ENCODE assay signal across 8 cellular contexts in genomic region chr5:58458851-58459275, GRCh38. TPM values are rescaled to one million over a fixed set of nuclear protein-coding genes. Genes with fewer than 3 reads are reported as not detected.
DNase-seq lines count a peak whose midpoint lies in the region; ATAC-seq, FAIRE-seq and TF ChIP-seq lines count a peak whose summit lies in the region.

No MANE protein-coding gene starts in this region.

- DNase-seq in CD14-positive monocyte (ENCODE audit: low spot score) (no peak), NCI-H69 (lab: John Stamatoyannopoulos, UW) (peak; percentile 53), H1 (ENCODE audit: low read depth in 1 of 2, low spot score in 2 of 2) (no peak), nephron progenitor cell (no peak), DMS114 treated with DMSO at 0.1 percent for 48 hours (lab: John Stamatoyannopoulos, UW; ENCODE audit: unreplicated experiment) (no peak)

- H2BK5ac ChIP-seq in H1 (ENCODE audit: low read depth, low read length), result no peak overlapping the region

- no peak for TF ChIP-seq CTCF in CD14-positive monocyte (IDR thresholded peaks at IDR 0.05)
- no peak for TF ChIP-seq CTCF in H1 (IDR thresholded peaks at IDR 0.05; ENCODE audit: control extremely low read depth in 1 of 3, insufficient read depth in 1 of 3, low read depth in 1 of 3, low read length in 3 of 3)
- TF ChIP-seq CTCF in nephron progenitor cell (IDR thresholded peaks at IDR 0.05), result no peak

- 32% methylated on average over 10 of the region's 10 CpGs; no CpG with 5 or more reads in 1 of the 2 experiments for WGBS in H1 (ENCODE audit: extremely low coverage in 1 of 2, insufficient coverage in 1 of 2, insufficient read length in 1 of 2, insufficient replicate concordance in 2 of 2, low coverage in 1 of 2, low lambda C conversion rate in 2 of 2, missing lambda C conversion rate in 1 of 2), 2 experiments

- peaks cover 10 to 16% of the 10 kb centered on the region in 2 donors for H3K36me3 Mint-ChIP-seq in CD14-positive monocyte
- H3K36me3 Mint-ChIP-seq in nephron progenitor cell (ENCODE audit: low read depth), result peaks cover 43% of the 10 kb centered on the region

- peak overlapping the region in 2 of 7 donors; percentile 72 to 87 for H3K27ac Mint-ChIP-seq in CD14-positive monocyte
- H3K27ac Mint-ChIP-seq in nephron progenitor cell, result peak overlapping the region; percentile 78

- H3K4me3 Mint-ChIP-seq in CD14-positive monocyte (peak overlapping the region; percentile 87 to 98), nephron progenitor cell (peak overlapping the region; percentile 97)

- no peaks in the 10 kb centered on the region for H3K79me1 ChIP-seq in H1 (ENCODE audit: low read depth, low read length)

- no peak overlapping the region for H3K56ac ChIP-seq in H1 (replicated peaks; ENCODE audit: insufficient read length, low read depth, low read length)

- no peak overlapping the region for H4K5ac ChIP-seq in H1 (ENCODE audit: insufficient read length, low read depth, low read length)

- CTCF ChIA-PET in H1 (lab: Charles Lee; ENCODE audit: partially characterized antibody), result interaction anchor here (0.6 to 4.4 kb wide), 12 partner anchors 17 to 697 kb away, joined by 3 to 86 read pairs (median 3); no protein-coding TSS in a partner anchor

- no peak overlapping the region for H3K23ac ChIP-seq in H1 (ENCODE audit: insufficient read length)

- intact Hi-C loops in CD14-positive monocyte (cut with micrococcal nuclease), result no loop called here

- H3K23me2 ChIP-seq in H1 (ENCODE audit: low read depth, low read length), result no peaks in the 10 kb centered on the region; the same call in 1 of the 2 replicates

- no peak overlapping the region for H4K91ac ChIP-seq in H1 (replicated peaks; ENCODE audit: insufficient read length, low read length)

- H2BK120ac ChIP-seq in H1 (replicated peaks; ENCODE audit: low read depth, low read length), result no peak overlapping the region

- peaks cover 0 to 2% of the 10 kb centered on the region in 2 experiments for H4K20me1 ChIP-seq in H1 (replicated peaks in 1 of 2; ENCODE audit: control insufficient read depth in 1 of 2, insufficient read depth in 2 of 2, low read length in 2 of 2)

- peak overlapping the region; percentile 69 to 74 for H3K4me2 ChIP-seq in H1 (ENCODE audit: insufficient read depth in 1 of 2, low read depth in 2 of 2, low read length in 2 of 2)

- H3K9me3 Mint-ChIP-seq in CD14-positive monocyte (peaks cover 0 to 3% (median 0%) of the 10 kb centered on the region in 7 donors), nephron progenitor cell (no peaks in the 10 kb centered on the region)

- H3K9ac ChIP-seq in H1 (replicated peaks in 1 of 4; ENCODE audit: extremely low read depth in 1 of 4, low read depth in 3 of 4, low read length in 3 of 4), result peak overlapping the region in 1 of 4 experiments; percentile 77; a peak in 2 of 7 replicates

- H3K18ac ChIP-seq in H1 (ENCODE audit: extremely low read depth, low read length), result no peak overlapping the region

- TF ChIP-seq EP300 in H1 (IDR thresholded peaks at IDR 0.05; ENCODE audit: borderline replicate concordance in 1 of 2, low read depth in 2 of 2, low read length in 2 of 2), result no peak

- H3K27me3 Mint-ChIP-seq in CD14-positive monocyte (ENCODE audit: low read depth in 3 of 3) (peaks cover 11 to 19% (median 13%) of the 10 kb centered on the region in 3 donors), nephron progenitor cell (ENCODE audit: low read depth, poor library complexity) (no peaks in the 10 kb centered on the region)

- 0 out of 4 replicates have a peak, but pooled peaks cover 0 to 2% of the 10 kb centered on the region in 2 experiments for H3K79me2 ChIP-seq in H1 (ENCODE audit: control insufficient read depth in 1 of 2, insufficient read depth in 2 of 2, low read length in 2 of 2)

- peaks cover 0 to 4% (median 3%) of the 10 kb centered on the region in 4 experiments; a peak in 3 of 7 replicates for H3K4me1 ChIP-seq in H1 (replicated peaks in 1 of 4; ENCODE audit: control insufficient read depth in 3 of 4, insufficient read depth in 4 of 4, low read length in 3 of 4)

- no peak overlapping the region for H2AK5ac ChIP-seq in H1 (ENCODE audit: low read depth, low read length)

- TF ChIP-seq RAD21 in H1 (IDR thresholded peaks at IDR 0.05 in 1 of 2, conservative IDR thresholded peaks at IDR 0.05 in 1 of 2; ENCODE audit: low read depth in 2 of 2, low read length in 2 of 2), result no peak

- no peak overlapping the region for H2AFZ ChIP-seq in H1 (ENCODE audit: low read length)

- H3K9me3 ChIP-seq in H1 (ENCODE audit: insufficient read depth in 2 of 2, low read depth in 1 of 2, low read length in 1 of 2), result no peaks in the 10 kb centered on the region

- peaks cover 0 to 3% (median 2%) of the 10 kb centered on the region in 4 experiments; a peak in 3 of 7 replicates for H3K27me3 ChIP-seq in H1 (replicated peaks in 1 of 4; ENCODE audit: control insufficient read depth in 3 of 4, extremely low read depth in 1 of 4, insufficient read depth in 3 of 4, low read length in 3 of 4)

- TF ChIP-seq POLR2A in H1 (IDR thresholded peaks at IDR 0.05; ENCODE audit: control extremely low read depth in 1 of 2, low read depth in 2 of 2, low read length in 2 of 2), result no peak

- H3K27ac ChIP-seq in H1 (ENCODE audit: low read depth, low read length), result no peak overlapping the region

- no peak overlapping the region for H3K4ac ChIP-seq in H1 (replicated peaks; ENCODE audit: insufficient read length, low read depth, low read length)

- H2BK12ac ChIP-seq in H1 (ENCODE audit: low read depth, low read length), result no peak overlapping the region

- no peak overlapping the region for H2BK15ac ChIP-seq in H1 (ENCODE audit: low read length)

- no peak overlapping the region for H2BK20ac ChIP-seq in H1 (ENCODE audit: low read length)

- ATAC-seq in GM21737 (IDR thresholded peaks at IDR 0.05; ENCODE audit: unreplicated experiment) (no peak), HG03108 (IDR thresholded peaks at IDR 0.05; ENCODE audit: unreplicated experiment) (no peak), GM18511 (IDR thresholded peaks at IDR 0.05; ENCODE audit: unreplicated experiment) (no peak)

- POLR2A ChIA-PET in H1 (lab: Charles Lee; ENCODE audit: partially characterized antibody), result interaction anchor here (0.7 to 1.3 kb wide), 5 partner anchors 9 to 679 kb away, joined by 3 read pairs; no protein-coding TSS in a partner anchor

- H3K14ac ChIP-seq in H1 (ENCODE audit: insufficient read length), result no peak overlapping the region

- no peak overlapping the region for H4K8ac ChIP-seq in H1 (ENCODE audit: extremely low read depth, insufficient read depth, low read length)

- FAIRE-seq in H1 (lab: Jason Lieb, UNC), result no peak

- peaks cover 8 to 33% (median 25%) of the 10 kb centered on the region in 4 experiments for H3K36me3 ChIP-seq in H1 (ENCODE audit: control insufficient read depth in 2 of 4, insufficient read depth in 4 of 4, low read length in 3 of 4)

- peak overlapping the region; percentile 61 to 79 (median 73) for H3K4me3 ChIP-seq in H1 (ENCODE audit: extremely low read depth in 1 of 4, insufficient read depth in 2 of 4, low read depth in 3 of 4, low read length in 4 of 4)

- H3K4me1 Mint-ChIP-seq in CD14-positive monocyte (peaks cover 14% of the 10 kb centered on the region), nephron progenitor cell (peaks cover 61% of the 10 kb centered on the region)

TF ChIP-seq in H1, 55 proteins besides CTCF, POLR2A, EP300 and RAD21:
- TF ChIP-seq TBP (IDR thresholded peaks at IDR 0.05; ENCODE audit: low read depth, low read length) (no peak), SIN3A (conservative IDR thresholded peaks at IDR 0.05 in 1 of 2, IDR thresholded peaks at IDR 0.05 in 1 of 2; ENCODE audit: low read depth in 1 of 2, low read length in 2 of 2) (no peak), HDAC6 (IDR thresholded peaks at IDR 0.05; ENCODE audit: low read depth, low read length) (no peak), TEAD4 (IDR thresholded peaks at IDR 0.05; ENCODE audit: low read depth, low read length) (no peak), SP4 (IDR thresholded peaks at IDR 0.05; ENCODE audit: low read length) (no peak), SP2 (IDR thresholded peaks at IDR 0.05; ENCODE audit: low read length) (no peak), RBBP5 (IDR thresholded peaks at IDR 0.05; ENCODE audit: borderline replicate concordance, low read depth, low read length) (no peak), E2F6 (IDR thresholded peaks at IDR 0.05) (no peak), PHF8 (conservative IDR thresholded peaks at IDR 0.05; ENCODE audit: low read depth, low read length) (no peak), CHD2 (IDR thresholded peaks at IDR 0.05; ENCODE audit: low read length) (no peak)

RNA-seq across cellular contexts. Expression of gene PLK2, which starts 1.0 kb away (rescaled TPM):
- polyA plus RNA-seq in CD14-positive monocyte (1 to 10 TPM; 3.4 to 4.5 TPM), H1 (2011; rRNA removed) (5.8 and 10.8 TPM in 2 replicates)
- total RNA-seq in H1 (2021; fragmentation: NEBNext Ultra II Directional; extraction: Animal tissue kit (Norgen Biotek cat#: 25700)), result 19.8 and 20.6 TPM in 2 replicates
- 10.1 TPM for polyA plus RNA-seq in H1 (2011; cell fraction: cytosol; rRNA removed)
- polyA plus RNA-seq in H1 (2011; cell fraction: nucleus; rRNA removed), result 21.0 TPM
- polyA plus RNA-seq in H1 (2012, experiment 1 of 2), result 9.8 to 20.1 TPM (median 15.1 TPM) in 4 replicates
- polyA plus RNA-seq in H1 (2012, experiment 2 of 2), result 3.6 TPM
- polyA plus RNA-seq in H1 (2013, experiment 1 of 2), result 18.8 TPM
- polyA plus RNA-seq in H1 (2013, experiment 2 of 2), result 17.6 TPM
- polyA minus RNA-seq in H1 (2011; rRNA and poly(A)+ RNA removed), result 21.7 and 23.1 TPM in 2 replicates
- 22.5 TPM for polyA minus RNA-seq in H1 (2011; cell fraction: cytosol; rRNA and poly(A)+ RNA removed)
- polyA minus RNA-seq in H1 (2011; cell fraction: nucleus; rRNA and poly(A)+ RNA removed), result 100 TPM

RNA-seq across cellular contexts. Expression of gene GAPT, which starts 32.4 kb away (rescaled TPM):
- polyA plus RNA-seq in CD14-positive monocyte (100 to 1,000 TPM; 103 to 173 TPM), H1 (2011; rRNA removed) (not detected in 2 replicates)
- not detected in 2 replicates for total RNA-seq in H1 (2021; fragmentation: NEBNext Ultra II Directional; extraction: Animal tissue kit (Norgen Biotek cat#: 25700))
- not detected for polyA plus RNA-seq in H1 (2011; cell fraction: cytosol; rRNA removed)
- not detected for polyA plus RNA-seq in H1 (2011; cell fraction: nucleus; rRNA removed)
- not detected in 4 replicates for polyA plus RNA-seq in H1 (2012, experiment 1 of 2)
- not detected for polyA plus RNA-seq in H1 (2012, experiment 2 of 2)
- not detected for polyA plus RNA-seq in H1 (2013, experiment 1 of 2)
- polyA plus RNA-seq in H1 (2013, experiment 2 of 2), result 0.04 TPM
- polyA minus RNA-seq in H1 (2011; rRNA and poly(A)+ RNA removed), result not detected in 2 replicates
- polyA minus RNA-seq in H1 (2011; cell fraction: cytosol; rRNA and poly(A)+ RNA removed), result not detected
- polyA minus RNA-seq in H1 (2011; cell fraction: nucleus; rRNA and poly(A)+ RNA removed), result not detected

Comparison
In these comparisons a context has a peak if more than half of its experiments do, and no peak if none do; other contexts are left out.
1. RNA of gene GAPT, which starts 32.4 kb away (polyA plus RNA-seq): 103 to 173 TPM in CD14-positive monocyte; 0.04 TPM in H1; every median in the first group is over 10 times any median in the second.